In genomic region chr2:44936715-44937687, GRCh38 we compare ENCODE assay signal across 1 cellular context.
TF ChIP-seq lines count a peak whose summit lies in the region.

No MANE protein-coding gene starts in this region.

TF ChIP-seq in GM12878, 131 proteins besides CTCF, POLR2A, EP300 and RAD21:
- TF ChIP-seq REST (IDR thresholded peaks at IDR 0.05; ENCODE audit: low read depth, low read length), result no peak
- no peak for TF ChIP-seq BCL11A (IDR thresholded peaks at IDR 0.05; ENCODE audit: low read depth, low read length)
- no peak for TF ChIP-seq WRNIP1 (IDR thresholded peaks at IDR 0.05; ENCODE audit: borderline replicate concordance, low read depth, low read length)
- no peak for TF ChIP-seq ZSCAN29 (IDR thresholded peaks at IDR 0.05)
TF ChIP-seq in GM12878: peak in this region for 0.
